26 cellular contexts compared by ENCODE assay signal in genomic region chr17:74002241-74002640, GRCh38.
"Had no signal": no experiment of that assay in that cellular context is flagged by ENCODE, and none has a peak within 500 bp of the region (broad histone marks: within the 10 kb centered on the region; RNA-seq: fewer than 3 reads in every experiment).

No MANE protein-coding gene starts in this region.

- H3K4me1 ChIP-seq: colonic mucosa, gastroesophageal sphincter had no signal

- H3K9me3 ChIP-seq: colonic mucosa, esophagus squamous epithelium, gastroesophageal sphincter had no signal

- H3K4me1 Mint-ChIP-seq: activated B cell treated with CpG ODN at 0.5 μM for 24 hours; activated T-helper 17 cell treated with anti-CD3 and anti-CD28 coated beads, Interleukin-2, amount 50 U/mL, for 72 hours had no signal

- DNase-seq: activated B cell treated with CpG ODN at 0.5 μM for 24 hours; activated CD4-positive, alpha-beta T cell treated with anti-CD3 and anti-CD28 coated beads for 48 hours; activated CD4-positive, alpha-beta T cell treated with anti-CD3 and anti-CD28 coated beads, Interleukin-2, amount 50 U/mL, for 1 hour; activated CD4-positive, alpha-beta T cell treated with anti-CD3 and anti-CD28 coated beads, Interleukin-2, amount 50 U/mL, for 48 hours; activated CD8-positive, alpha-beta memory T cell treated with anti-CD3 and anti-CD28 coated beads for 24 hours; activated CD8-positive, alpha-beta T cell treated with anti-CD3 and anti-CD28 coated beads for 36 hours; activated effector memory CD4-positive, alpha-beta T cell treated with Interleukin-2 at 50 U/mL for 16 hours; activated gamma-delta T cell treated with Interleukin-2 at 50 U/mL for 16 hours; activated naive CD4-positive, alpha-beta T cell treated with anti-CD3 and anti-CD28 coated beads, Interleukin-2, amount 50 U/mL, for 16 hours; activated naive CD4-positive, alpha-beta T cell treated with Interleukin-2 at 50 U/mL for 16 hours; activated T-cell treated with anti-CD3 and anti-CD28 coated beads, Interleukin-2, amount 50 U/mL, for 4 hours; amniotic stem cell; anterior cingulate cortex; caudate nucleus; colonic mucosa; effector CD8-positive, alpha-beta T cell; esophagus squamous epithelium; foreskin melanocyte; T-cell; T1000; WERI-Rb-1 had no signal

- H3K36me3 Mint-ChIP-seq: activated naive CD8-positive, alpha-beta T cell; T-cell had no signal

- H3K4me3 ChIP-seq: colonic mucosa, esophagus squamous epithelium, gastroesophageal sphincter had no signal

- H3K36me3 ChIP-seq: colonic mucosa, esophagus squamous epithelium, gastroesophageal sphincter, WERI-Rb-1 had no signal

- H3K9me3 Mint-ChIP-seq: activated B cell treated with CpG ODN at 0.5 μM for 24 hours; activated CD8-positive, alpha-beta T cell treated with anti-CD3 and anti-CD28 coated beads for 36 hours; activated T-cell treated with anti-CD3 and anti-CD28 coated beads, Interleukin-2, amount 50 U/mL, for 4 hours; activated T-helper 17 cell treated with anti-CD3 and anti-CD28 coated beads, Interleukin-2, amount 50 U/mL, for 72 hours; T-cell; T-helper 1 cell treated with Interleukin-12 subunit alpha and Interleukin-12 subunit beta and Interleukin-4 antibody, amounts not matched to agents 30 μg/mL and 1 μg/mL, for 36 hours had no signal

- H3K4me3 Mint-ChIP-seq: activated B cell treated with CpG ODN at 0.5 μM for 24 hours; activated CD8-positive, alpha-beta T cell treated with anti-CD3 and anti-CD28 coated beads for 36 hours; activated naive CD8-positive, alpha-beta T cell; activated T-cell treated with anti-CD3 and anti-CD28 coated beads, Interleukin-2, amount 50 U/mL, for 4 hours; activated T-helper 17 cell treated with anti-CD3 and anti-CD28 coated beads, Interleukin-2, amount 50 U/mL, for 72 hours; T-cell; T-helper 1 cell treated with Interleukin-12 subunit alpha and Interleukin-12 subunit beta and Interleukin-4 antibody, amounts not matched to agents 30 μg/mL and 1 μg/mL, for 36 hours had no signal

- H3K27ac Mint-ChIP-seq: activated B cell treated with CpG ODN at 0.5 μM for 24 hours; activated CD8-positive, alpha-beta T cell treated with anti-CD3 and anti-CD28 coated beads for 36 hours; activated naive CD8-positive, alpha-beta T cell; activated T-helper 17 cell treated with anti-CD3 and anti-CD28 coated beads, Interleukin-2, amount 50 U/mL, for 72 hours; T-cell; T-helper 1 cell treated with Interleukin-12 subunit alpha and Interleukin-12 subunit beta and Interleukin-4 antibody, amounts not matched to agents 30 μg/mL and 1 μg/mL, for 36 hours had no signal

- H3K27ac ChIP-seq: colonic mucosa, epithelial cell of prostate, esophagus squamous epithelium, gastroesophageal sphincter, WERI-Rb-1 had no signal
